7 cellular contexts compared by ENCODE assay signal in genomic region chr5:14156611-14157493, GRCh38. TPM values are rescaled to one million over a fixed set of nuclear protein-coding genes. Genes with fewer than 3 reads are reported as not detected.
DNase-seq lines count a peak whose midpoint lies in the region; ATAC-seq and TF ChIP-seq lines count a peak whose summit lies in the region.

No MANE protein-coding gene starts in this region.

- no peak overlapping the region for H3K9ac ChIP-seq in neural cell (ENCODE audit: low read length)

- H4K20me1 ChIP-seq in neural cell (ENCODE audit: insufficient read depth) = peaks cover 53% of the 10 kb centered on the region

- H3F3A ChIP-seq in neural cell (ENCODE audit: insufficient read depth, low read length, poor library complexity, severe bottlenecking) = no peaks in the 10 kb centered on the region

- TF ChIP-seq EP300 in neural cell (conservative IDR thresholded peaks at IDR 0.05; ENCODE audit: poor library complexity, severe bottlenecking) = peak; percentile 17

- peaks cover 95% of the 10 kb centered on the region for H3K79me2 ChIP-seq in neural cell (replicated peaks; ENCODE audit: insufficient read depth, low read length)

- no peaks in the 10 kb centered on the region for H3K9me3 ChIP-seq in neural cell (ENCODE audit: low read length)

- no peaks in the 10 kb centered on the region for H3K9me2 ChIP-seq in neural cell (ENCODE audit: insufficient read depth, low read length)

- no peak overlapping the region for H2AFZ ChIP-seq in neural cell (ENCODE audit: low read depth, low read length)

- H3K27ac ChIP-seq in neural cell (ENCODE audit: low read length) = no peak overlapping the region

- TF ChIP-seq CTCF in cardiac fibroblast (IDR thresholded peaks at IDR 0.05; ENCODE audit: low read depth, low read length) = no peak
- no peak for TF ChIP-seq CTCF in neural cell (IDR thresholded peaks at IDR 0.05; ENCODE audit: poor library complexity, severe bottlenecking)

- no peaks in the 10 kb centered on the region for H3K27me3 ChIP-seq in neural cell (ENCODE audit: insufficient read depth, low read depth, low read length)

- no peaks in the 10 kb centered on the region for H3K36me3 ChIP-seq in neural cell (ENCODE audit: insufficient read depth, low read length)

- ATAC-seq in GM18861 (IDR thresholded peaks at IDR 0.05; ENCODE audit: unreplicated experiment) = peak; percentile 66
- ATAC-seq in HG02852 (IDR thresholded peaks at IDR 0.05; ENCODE audit: unreplicated experiment) = peak; percentile 54

- no peak for TF ChIP-seq RAD21 in neural cell (conservative IDR thresholded peaks at IDR 0.05)

- H3K4me3 ChIP-seq in cardiac fibroblast (replicated peaks in 1 of 2; ENCODE audit: low read depth in 2 of 2, low read length in 2 of 2) (peak overlapping the region; percentile 6 to 27), neural cell (ENCODE audit: low read length) (peak overlapping the region; percentile 31)

- DNase-seq in NCI-H2107 treated with DMSO at 0.1 percent for 48 hours (lab: John Stamatoyannopoulos, UW; ENCODE audit: unreplicated experiment) (peak; percentile 98), cardiac fibroblast (ENCODE audit: low read depth in 2 of 2) (peak; percentile 92 to 98), cortex of kidney (lab: John Stamatoyannopoulos, UW) (no peak)
- no peak for DNase-seq in activated effector memory CD4-positive, alpha-beta T cell treated with Interleukin-2 at 50 U/mL for 16 hours

- H3K4me2 ChIP-seq in neural cell (ENCODE audit: low read length) = no peak overlapping the region

TF ChIP-seq in neural cell, 6 proteins besides CTCF, POLR2A, EP300 and RAD21:
- TF ChIP-seq REST (IDR thresholded peaks at IDR 0.05; ENCODE audit: borderline replicate concordance) (no peak), POLR2AphosphoS5 (IDR thresholded peaks at IDR 0.05) (peak; percentile 45), EZH2 (IDR thresholded peaks at IDR 0.05; ENCODE audit: borderline replicate concordance, insufficient read depth, low read length, poor library complexity, severe bottlenecking) (no peak), MXI1 (conservative IDR thresholded peaks at IDR 0.05; ENCODE audit: poor library complexity, severe bottlenecking) (no peak)

RNA-seq across cellular contexts. Expression of gene TRIO, which starts 13.7 kb away (rescaled TPM):
- 168 and 178 TPM in 2 replicates for polyA plus RNA-seq in neural cell
- 431 and 552 TPM in 2 replicates for polyA minus RNA-seq in neural cell

Comparison
In these comparisons a context has a peak if more than half of its experiments do, and no peak if none do; other contexts are left out.
1. DNase-seq: peak in NCI-H2107 treated with DMSO at 0.1 percent for 48 hours (single experiment) and cardiac fibroblast (2 of 2); none in cortex of kidney (single experiment) and activated effector memory CD4-positive, alpha-beta T cell treated with Interleukin-2 at 50 U/mL for 16 hours (single experiment).